ENCODE assay signal across 11 cellular contexts in genomic region chrX:37042956-37043885, GRCh38. TPM values are rescaled to one million over a fixed set of nuclear protein-coding genes. Genes with fewer than 3 reads are reported as not detected.
"Had no signal": no experiment of that assay in that cellular context is flagged by ENCODE, and none has a peak within 500 bp of the region (broad histone marks: within the 10 kb centered on the region; RNA-seq: fewer than 3 reads in every experiment).

No MANE protein-coding gene starts in this region.

RNA-seq across cellular contexts. Expression of gene FAM47C, which starts 35.1 kb away (rescaled TPM):
- total RNA-seq: OCI-LY7, PC-3, PC-9, Peyer's patch, Right ventricle myocardium inferior, Right ventricle myocardium superior, RPMI7951, SJCRH30, SJSA1, SK-MEL-5 had no signal
- polyA plus RNA-seq: SK-N-SH had no signal
